ENCODE assay signal across 1 cellular context in the genomic region with DNA sequence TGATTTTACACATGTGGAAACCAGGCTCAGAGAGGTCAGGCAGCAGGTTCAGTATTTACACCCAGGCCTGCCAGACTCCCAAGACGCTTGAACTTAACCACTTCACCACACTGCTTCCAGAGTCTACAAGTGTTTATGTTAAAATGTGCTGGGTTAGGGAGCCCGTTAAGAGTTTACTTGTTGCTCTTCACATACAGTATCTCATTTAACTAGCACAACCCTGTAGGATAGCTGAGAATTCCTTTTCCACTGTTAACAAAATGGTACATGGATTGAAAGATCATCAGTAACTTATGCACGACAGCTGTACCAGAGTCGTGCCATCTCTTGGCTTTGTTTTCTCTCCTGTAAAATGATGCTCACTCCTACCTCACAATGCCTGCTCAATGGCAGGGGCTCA.
TF ChIP-seq lines count a peak whose summit lies in the region.

No MANE protein-coding gene starts in this region.

TF ChIP-seq in HepG2, 621 proteins besides CTCF, POLR2A, EP300 and RAD21:
- TF ChIP-seq ZNF75D (CRISPR knock-in tag; IDR thresholded peaks at IDR 0.05; ENCODE audit: borderline replicate concordance) (no peak), MED8 (CRISPR knock-in tag; IDR thresholded peaks at IDR 0.05; ENCODE audit: insufficient replicate concordance) (no peak), ZBTB42 (CRISPR knock-in tag; IDR thresholded peaks at IDR 0.05) (no peak)
- TF ChIP-seq, protein P1, sequence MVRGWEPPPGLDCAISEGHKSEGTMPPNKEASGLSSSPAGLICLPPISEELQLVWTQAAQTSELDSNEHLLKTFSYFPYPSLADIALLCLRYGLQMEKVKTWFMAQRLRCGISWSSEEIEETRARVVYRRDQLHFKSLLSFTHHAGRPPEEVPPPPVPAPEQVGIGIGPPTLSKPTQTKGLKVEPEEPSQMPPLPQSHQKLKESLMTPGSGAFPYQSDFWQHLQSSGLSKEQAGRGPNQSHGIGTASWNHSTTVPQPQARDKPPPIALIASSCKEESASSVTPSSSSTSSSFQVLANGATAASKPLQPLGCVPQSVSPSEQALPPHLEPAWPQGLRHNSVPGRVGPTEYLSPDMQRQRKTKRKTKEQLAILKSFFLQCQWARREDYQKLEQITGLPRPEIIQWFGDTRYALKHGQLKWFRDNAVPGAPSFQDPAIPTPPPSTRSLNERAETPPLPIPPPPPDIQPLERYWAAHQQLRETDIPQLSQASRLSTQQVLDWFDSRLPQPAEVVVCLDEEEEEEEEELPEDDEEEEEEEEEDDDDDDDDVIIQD (CRISPR knock-in tag; IDR thresholded peaks at IDR 0.05; ENCODE audit: low read depth): no peak
